8 cellular contexts compared by ENCODE assay signal in the genomic region with DNA sequence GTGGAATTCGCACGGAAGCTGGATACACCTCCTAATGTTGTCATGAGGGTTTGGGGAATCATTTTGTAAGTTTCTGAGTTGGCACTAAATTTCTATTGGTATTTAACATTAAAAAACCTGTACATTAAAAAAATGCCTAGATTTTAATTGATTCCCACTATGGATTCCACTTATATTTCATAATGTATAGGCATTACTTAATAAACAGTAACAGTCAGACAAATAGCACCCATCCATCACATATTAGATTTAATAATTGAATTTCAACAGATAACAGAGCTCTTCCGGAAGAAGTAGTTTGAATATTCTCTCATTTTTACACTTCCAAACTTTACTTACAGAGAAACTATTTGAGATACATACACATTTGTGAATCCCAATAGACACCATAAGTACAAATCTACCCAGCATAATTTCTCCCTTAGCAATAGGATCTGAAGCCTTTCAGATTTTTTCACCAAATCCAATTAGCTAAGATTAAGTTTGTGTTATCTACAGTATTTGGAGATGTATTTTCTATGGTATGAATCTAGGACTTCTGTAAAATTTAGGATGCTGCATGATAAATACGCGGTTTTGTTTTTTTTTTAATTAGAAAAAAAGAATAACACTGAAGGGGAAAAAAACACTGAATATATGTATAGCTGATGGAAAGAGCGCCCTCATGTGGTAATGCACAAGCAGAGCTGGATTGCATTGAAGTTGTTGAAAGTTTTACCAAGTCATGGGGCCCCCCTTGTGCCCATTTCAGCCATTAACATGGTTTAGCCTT. TPM values are rescaled to one million over a fixed set of nuclear protein-coding genes. Genes with fewer than 3 reads are reported as not detected.
DNase-seq lines count a peak whose midpoint lies in the region; ATAC-seq and TF ChIP-seq lines count a peak whose summit lies in the region.

No MANE protein-coding gene starts in this region.

- no peak overlapping the region for H3K27ac Mint-ChIP-seq in endothelial cell (ENCODE audit: unreplicated experiment)

- DNase-seq in DMS53 (lab: John Stamatoyannopoulos, UW), result peak; percentile 72
- DNase-seq in endothelial cell (ENCODE audit: low spot score), result peak; percentile 42
- DNase-seq in psoas muscle, result no peak
- no peak for DNase-seq in DMS79 treated with DMSO at 0.1 percent for 48 hours (lab: John Stamatoyannopoulos, UW)
- DNase-seq in activated T-cell treated with anti-CD3 and anti-CD28 coated beads, Interleukin-2, amount 50 U/mL, for 4 hours, result no peak

- no peak overlapping the region for H3K4me3 Mint-ChIP-seq in endothelial cell (ENCODE audit: unreplicated experiment)
- H3K4me3 Mint-ChIP-seq in activated T-cell treated with anti-CD3 and anti-CD28 coated beads, Interleukin-2, amount 50 U/mL, for 4 hours, result no peak overlapping the region

- H3K27me3 Mint-ChIP-seq in endothelial cell (ENCODE audit: unreplicated experiment), result no peaks in the 10 kb centered on the region
- H3K27me3 Mint-ChIP-seq in activated T-cell treated with anti-CD3 and anti-CD28 coated beads, Interleukin-2, amount 50 U/mL, for 4 hours (ENCODE audit: low read depth), result peaks cover 2% of the 10 kb centered on the region

- H3K9me3 Mint-ChIP-seq in endothelial cell (ENCODE audit: unreplicated experiment), result no peaks in the 10 kb centered on the region
- no peaks in the 10 kb centered on the region for H3K9me3 Mint-ChIP-seq in activated T-cell treated with anti-CD3 and anti-CD28 coated beads, Interleukin-2, amount 50 U/mL, for 4 hours

- WGBS in psoas muscle, 3 donors, result 51 to 58% (median 54%) methylated on average over 6 of the region's 6 CpGs

- H3K36me3 Mint-ChIP-seq in endothelial cell (ENCODE audit: low read depth, unreplicated experiment), result no peaks in the 10 kb centered on the region
- no peaks in the 10 kb centered on the region for H3K36me3 Mint-ChIP-seq in activated T-cell treated with anti-CD3 and anti-CD28 coated beads, Interleukin-2, amount 50 U/mL, for 4 hours (ENCODE audit: insufficient read depth)

- H3K36me3 ChIP-seq in OCI-LY3 (replicated peaks; ENCODE audit: low read depth, low read length) (no peaks in the 10 kb centered on the region), psoas muscle (ENCODE audit: insufficient read depth in 1 of 2, low read depth in 1 of 2) (no peaks in the 10 kb centered on the region)

- no peaks in the 10 kb centered on the region for H3K9me3 ChIP-seq in OCI-LY3 (ENCODE audit: insufficient read depth, low read length)
- no peaks in the 10 kb centered on the region for H3K9me3 ChIP-seq in psoas muscle

- peak overlapping the region; percentile 34; the same call in 1 of the 2 replicates for H3K4me2 ChIP-seq in OCI-LY3 (ENCODE audit: low read length)

- no peaks in the 10 kb centered on the region for H3K4me1 Mint-ChIP-seq in endothelial cell (ENCODE audit: unreplicated experiment)
- H3K4me1 Mint-ChIP-seq in activated T-cell treated with anti-CD3 and anti-CD28 coated beads, Interleukin-2, amount 50 U/mL, for 4 hours (ENCODE audit: low read depth), result no peaks in the 10 kb centered on the region

- H4K20me1 ChIP-seq in OCI-LY3 (ENCODE audit: insufficient read depth, low read length), result no peaks in the 10 kb centered on the region

- intact Hi-C loops in psoas muscle (cut with DNase I), result no loop called here

- ATAC-seq in GM19025 (IDR thresholded peaks at IDR 0.05; ENCODE audit: low read depth, unreplicated experiment), result peak; percentile 72
- peak; percentile 78 for ATAC-seq in HG03280 (IDR thresholded peaks at IDR 0.05; ENCODE audit: unreplicated experiment)
- no peak for ATAC-seq in psoas muscle
- ATAC-seq in activated T-cell treated with anti-CD3 and anti-CD28 coated beads, Interleukin-2, amount 50 U/mL, for 4 hours, result no peak

- TF ChIP-seq CTCF in OCI-LY3 (IDR thresholded peaks at IDR 0.05; ENCODE audit: low read depth, low read length) (peak; percentile 95), endothelial cell (IDR thresholded peaks at IDR 0.05; ENCODE audit: unreplicated experiment) (peak; percentile 83), psoas muscle (IDR thresholded peaks at IDR 0.05) (peak; percentile 9)

- H3K79me2 ChIP-seq in OCI-LY3 (ENCODE audit: low read length), result no peaks in the 10 kb centered on the region

- H3K9ac ChIP-seq in OCI-LY3 (ENCODE audit: low read length), result no peak overlapping the region

- 0 out of 2 replicates have a peak overlapping the region, but pooled peaks have one; percentile 64 for H2AFZ ChIP-seq in OCI-LY3 (ENCODE audit: low read depth, low read length)

- H3K27me3 ChIP-seq in OCI-LY3 (ENCODE audit: low read depth, low read length), result no peaks in the 10 kb centered on the region
- H3K27me3 ChIP-seq in psoas muscle (ENCODE audit: insufficient read depth in 3 of 3, low read length in 2 of 3), result no peaks in the 10 kb centered on the region

- H3K4me1 ChIP-seq in OCI-LY3 (ENCODE audit: low read length) (peaks cover 3% of the 10 kb centered on the region; the same call in 1 of the 2 replicates), psoas muscle (no peaks in the 10 kb centered on the region)

- no peak overlapping the region for H3K4me3 ChIP-seq in OCI-LY3 (ENCODE audit: low read length)
- no peak overlapping the region for H3K4me3 ChIP-seq in psoas muscle

- no peak overlapping the region for H3K27ac ChIP-seq in OCI-LY3 (ENCODE audit: low read length)
- H3K27ac ChIP-seq in psoas muscle, result no peak overlapping the region

RNA-seq across cellular contexts. Expression of a gene that starts 12.2 kb away (rescaled TPM):
- not detected for total RNA-seq in endothelial cell (ENCODE audit: unreplicated experiment)
- not detected for total RNA-seq in psoas muscle
- not detected for polyA plus RNA-seq in psoas muscle
- total RNA-seq in activated T-cell treated with anti-CD3 and anti-CD28 coated beads, Interleukin-2, amount 50 U/mL, for 4 hours, result not detected

RNA-seq across cellular contexts. Expression of a gene that starts 29.3 kb away (rescaled TPM):
- total RNA-seq in endothelial cell (ENCODE audit: unreplicated experiment) (not detected), psoas muscle (not detected)
- not detected for polyA plus RNA-seq in psoas muscle
- total RNA-seq in activated T-cell treated with anti-CD3 and anti-CD28 coated beads, Interleukin-2, amount 50 U/mL, for 4 hours, result not detected

RNA-seq across cellular contexts. Expression of a gene that starts 42.6 kb away (rescaled TPM):
- total RNA-seq in endothelial cell (ENCODE audit: unreplicated experiment) (not detected), psoas muscle (not detected)
- polyA plus RNA-seq in psoas muscle, result not detected
- not detected for total RNA-seq in activated T-cell treated with anti-CD3 and anti-CD28 coated beads, Interleukin-2, amount 50 U/mL, for 4 hours

RNA-seq across cellular contexts. Expression of a gene that starts 59.0 kb away (rescaled TPM):
- total RNA-seq in endothelial cell (ENCODE audit: unreplicated experiment) (not detected), psoas muscle (not detected)
- polyA plus RNA-seq in psoas muscle, result not detected
- not detected for total RNA-seq in activated T-cell treated with anti-CD3 and anti-CD28 coated beads, Interleukin-2, amount 50 U/mL, for 4 hours

Comparison
In these comparisons a context has a peak if more than half of its experiments do, and no peak if none do; other contexts are left out.
1. DNase-seq: peak in DMS53 (single experiment) and endothelial cell (single experiment); none in psoas muscle (0 of 2), DMS79 treated with DMSO at 0.1 percent for 48 hours (single experiment) and activated T-cell treated with anti-CD3 and anti-CD28 coated beads, Interleukin-2, amount 50 U/mL, for 4 hours (single experiment).
2. ATAC-seq: peak in GM19025 (single experiment) and HG03280 (single experiment); none in psoas muscle (0 of 4) and activated T-cell treated with anti-CD3 and anti-CD28 coated beads, Interleukin-2, amount 50 U/mL, for 4 hours (0 of 2).
3. CTCF ChIP-seq: peak in every context shown above with its lines; median percentile 95 in OCI-LY3; 83 in endothelial cell; 9 in psoas muscle.